33 cellular contexts compared by ENCODE assay signal in genomic region chr9:133891741-133892140, GRCh38.
"Had no signal": no experiment of that assay in that cellular context is flagged by ENCODE, and none has a peak within 500 bp of the region (broad histone marks: within the 10 kb centered on the region; RNA-seq: fewer than 3 reads in every experiment).

No MANE protein-coding gene starts in this region.

- H3K9me3 Mint-ChIP-seq: activated CD4-positive, alpha-beta memory T cell treated with anti-CD3 and anti-CD28 coated beads for 36 hours; activated CD4-positive, alpha-beta T cell treated with anti-CD3 and anti-CD28 coated beads, Interleukin-2, amount 10 ng/mL, durations not matched to agents 24 days and 14 days; activated naive CD4-positive, alpha-beta T cell treated with anti-CD3 and anti-CD28 coated beads for 36 hours; activated naive CD4-positive, alpha-beta T cell treated with anti-CD3 and anti-CD28 coated beads, Interleukin-2, amount 50 U/mL, for 24 hours; activated naive CD8-positive, alpha-beta T cell treated with anti-CD3 and anti-CD28 coated beads for 36 hours; activated naive CD8-positive, alpha-beta T cell treated with anti-CD3 and anti-CD28 coated beads, Interleukin-2, amount 50 U/mL, for 24 hours; activated T-helper 1 cell treated with anti-CD3 and anti-CD28 coated beads, Interleukin-12 subunit alpha, Interleukin-12 subunit beta, Interleukin-2, Interleukin-4 antibody, amounts not matched to agents 30 ng/mL and 10 ng/mL and 1 ng/mL, durations not matched to agents 14 hours and 24 hours and 36 hours; activated T-helper 2 cell treated with anti-CD3 and anti-CD28 coated beads, Interferon-gamma antibody, Interleukin-2, Interleukin-4, amounts not matched to agents 10 μg/mL and 5 μg/mL and 100 μg/mL, durations not matched to agents 14 hours and 24 hours and 36 hours; central memory CD8-positive, alpha-beta T cell; T-helper 2 cell treated with Interferon-gamma antibody and Interleukin-4, amounts not matched to agents 5 μg/mL and 100 μg/mL, for 36 hours had no signal

- DNase-seq: activated CD4-positive, alpha-beta memory T cell treated with anti-CD3 and anti-CD28 coated beads for 36 hours; activated CD4-positive, alpha-beta T cell treated with anti-CD3 and anti-CD28 coated beads for 36 hours; activated CD4-positive, alpha-beta T cell treated with anti-CD3 and anti-CD28 coated beads, Interleukin-2, amount 10 ng/mL, durations not matched to agents 24 days and 14 days; activated CD4-positive, CD25-positive, alpha-beta regulatory T cell; activated CD4-positive, CD25-positive, alpha-beta regulatory T cell treated with anti-CD3 and anti-CD28 coated beads, Interleukin-2, amount 50 U/mL, for 72 hours; activated CD8-positive, alpha-beta memory T cell treated with anti-CD3 and anti-CD28 coated beads, Interleukin-2, amount 10 ng/mL, durations not matched to agents 7 days and 5 days; activated CD8-positive, alpha-beta memory T cell treated with anti-CD3 and anti-CD28 coated beads, Interleukin-2, amount 50 U/mL, for 4 hours; activated CD8-positive, alpha-beta T cell treated with anti-CD3 and anti-CD28 coated beads, Interleukin-2, amount 10 ng/mL, durations not matched to agents 7 days and 5 days; activated effector memory CD4-positive, alpha-beta T cell treated with anti-CD3 and anti-CD28 coated beads, Interleukin-2, amount 50 U/mL, for 16 hours; activated naive CD4-positive, alpha-beta T cell treated with anti-CD3 and anti-CD28 coated beads for 36 hours; activated naive CD8-positive, alpha-beta T cell treated with anti-CD3 and anti-CD28 coated beads for 36 hours; activated naive CD8-positive, alpha-beta T cell treated with anti-CD3 and anti-CD28 coated beads, Interleukin-2, amount 50 U/mL, for 24 hours; activated T-cell treated with anti-CD3 and anti-CD28 coated beads, Interleukin-2, amount 50 U/mL, for 1 hour; activated T-cell treated with anti-CD3 and anti-CD28 coated beads, Interleukin-2, amount 50 U/mL, for 48 hours; adrenal gland; amygdala; dorsolateral prefrontal cortex; effector memory CD4-positive, alpha-beta T cell; endodermal cell; foreskin fibroblast; head of caudate nucleus; T-helper 1 cell; T-helper 17 cell; T1000 had no signal

- H3K27ac Mint-ChIP-seq: activated CD4-positive, alpha-beta memory T cell treated with anti-CD3 and anti-CD28 coated beads for 36 hours; activated CD4-positive, alpha-beta T cell treated with anti-CD3 and anti-CD28 coated beads for 36 hours; activated CD4-positive, alpha-beta T cell treated with anti-CD3 and anti-CD28 coated beads, Interleukin-2, amount 10 ng/mL, durations not matched to agents 24 days and 14 days; activated CD8-positive, alpha-beta memory T cell treated with anti-CD3 and anti-CD28 coated beads, Interleukin-2, amount 10 ng/mL, durations not matched to agents 7 days and 5 days; activated CD8-positive, alpha-beta T cell treated with anti-CD3 and anti-CD28 coated beads, Interleukin-2, amount 10 ng/mL, durations not matched to agents 7 days and 5 days; activated naive CD4-positive, alpha-beta T cell treated with anti-CD3 and anti-CD28 coated beads for 36 hours; activated naive CD4-positive, alpha-beta T cell treated with anti-CD3 and anti-CD28 coated beads, Interleukin-2, amount 50 U/mL, for 24 hours; activated naive CD8-positive, alpha-beta T cell treated with anti-CD3 and anti-CD28 coated beads for 36 hours; activated naive CD8-positive, alpha-beta T cell treated with anti-CD3 and anti-CD28 coated beads, Interleukin-2, amount 50 U/mL, for 24 hours; activated T-helper 1 cell treated with anti-CD3 and anti-CD28 coated beads, Interleukin-12 subunit alpha, Interleukin-12 subunit beta, Interleukin-2, Interleukin-4 antibody, amounts not matched to agents 30 ng/mL and 10 ng/mL and 1 ng/mL, durations not matched to agents 14 hours and 24 hours and 36 hours; activated T-helper 2 cell treated with anti-CD3 and anti-CD28 coated beads, Interferon-gamma antibody, Interleukin-2, Interleukin-4, amounts not matched to agents 10 μg/mL and 5 μg/mL and 100 μg/mL, durations not matched to agents 14 hours and 24 hours and 36 hours; T-helper 17 cell; T-helper 2 cell treated with Interferon-gamma antibody and Interleukin-4, amounts not matched to agents 5 μg/mL and 100 μg/mL, for 36 hours had no signal

- H3K27me3 Mint-ChIP-seq: activated CD4-positive, alpha-beta memory T cell treated with anti-CD3 and anti-CD28 coated beads for 36 hours; activated CD4-positive, alpha-beta T cell treated with anti-CD3 and anti-CD28 coated beads for 36 hours; activated CD4-positive, alpha-beta T cell treated with anti-CD3 and anti-CD28 coated beads, Interleukin-2, amount 10 ng/mL, durations not matched to agents 24 days and 14 days; activated CD8-positive, alpha-beta memory T cell treated with anti-CD3 and anti-CD28 coated beads, Interleukin-2, amount 10 ng/mL, durations not matched to agents 7 days and 5 days; activated naive CD4-positive, alpha-beta T cell treated with anti-CD3 and anti-CD28 coated beads, Interleukin-2, amount 50 U/mL, for 24 hours; activated naive CD8-positive, alpha-beta T cell treated with anti-CD3 and anti-CD28 coated beads for 36 hours; activated naive CD8-positive, alpha-beta T cell treated with anti-CD3 and anti-CD28 coated beads, Interleukin-2, amount 50 U/mL, for 24 hours; central memory CD8-positive, alpha-beta T cell; T-helper 17 cell had no signal

- H3K36me3 Mint-ChIP-seq: activated CD4-positive, alpha-beta memory T cell treated with anti-CD3 and anti-CD28 coated beads for 36 hours; activated CD8-positive, alpha-beta memory T cell treated with anti-CD3 and anti-CD28 coated beads, Interleukin-2, amount 10 ng/mL, durations not matched to agents 7 days and 5 days; activated naive CD4-positive, alpha-beta T cell treated with anti-CD3 and anti-CD28 coated beads, Interleukin-2, amount 50 U/mL, for 24 hours; activated naive CD8-positive, alpha-beta T cell treated with anti-CD3 and anti-CD28 coated beads for 36 hours had no signal

- ATAC-seq: activated CD4-positive, alpha-beta T cell treated with anti-CD3 and anti-CD28 coated beads for 36 hours; activated CD8-positive, alpha-beta memory T cell treated with anti-CD3 and anti-CD28 coated beads, Interleukin-2, amount 10 ng/mL, durations not matched to agents 7 days and 5 days; activated CD8-positive, alpha-beta T cell treated with anti-CD3 and anti-CD28 coated beads, Interleukin-2, amount 10 ng/mL, durations not matched to agents 7 days and 5 days; activated naive CD8-positive, alpha-beta T cell treated with anti-CD3 and anti-CD28 coated beads, Interleukin-2, amount 50 U/mL, for 24 hours; esophagus mucosa; T-helper 17 cell had no signal

- H3K4me1 Mint-ChIP-seq: activated CD4-positive, alpha-beta T cell treated with anti-CD3 and anti-CD28 coated beads for 36 hours; activated CD4-positive, alpha-beta T cell treated with anti-CD3 and anti-CD28 coated beads, Interleukin-2, amount 10 ng/mL, durations not matched to agents 24 days and 14 days; activated CD8-positive, alpha-beta memory T cell treated with anti-CD3 and anti-CD28 coated beads, Interleukin-2, amount 10 ng/mL, durations not matched to agents 7 days and 5 days; activated naive CD4-positive, alpha-beta T cell treated with anti-CD3 and anti-CD28 coated beads, Interleukin-2, amount 50 U/mL, for 24 hours; activated naive CD8-positive, alpha-beta T cell treated with anti-CD3 and anti-CD28 coated beads for 36 hours; activated naive CD8-positive, alpha-beta T cell treated with anti-CD3 and anti-CD28 coated beads, Interleukin-2, amount 50 U/mL, for 24 hours; central memory CD8-positive, alpha-beta T cell; T-helper 17 cell had no signal

- H3K4me3 Mint-ChIP-seq: activated CD4-positive, alpha-beta memory T cell treated with anti-CD3 and anti-CD28 coated beads for 36 hours; activated CD4-positive, alpha-beta T cell treated with anti-CD3 and anti-CD28 coated beads for 36 hours; activated CD4-positive, alpha-beta T cell treated with anti-CD3 and anti-CD28 coated beads, Interleukin-2, amount 10 ng/mL, durations not matched to agents 24 days and 14 days; activated CD8-positive, alpha-beta memory T cell treated with anti-CD3 and anti-CD28 coated beads, Interleukin-2, amount 10 ng/mL, durations not matched to agents 7 days and 5 days; activated CD8-positive, alpha-beta T cell treated with anti-CD3 and anti-CD28 coated beads, Interleukin-2, amount 10 ng/mL, durations not matched to agents 7 days and 5 days; activated naive CD4-positive, alpha-beta T cell treated with anti-CD3 and anti-CD28 coated beads for 36 hours; activated naive CD4-positive, alpha-beta T cell treated with anti-CD3 and anti-CD28 coated beads, Interleukin-2, amount 50 U/mL, for 24 hours; activated naive CD8-positive, alpha-beta T cell treated with anti-CD3 and anti-CD28 coated beads for 36 hours; activated naive CD8-positive, alpha-beta T cell treated with anti-CD3 and anti-CD28 coated beads, Interleukin-2, amount 50 U/mL, for 24 hours; activated T-helper 1 cell treated with anti-CD3 and anti-CD28 coated beads, Interleukin-12 subunit alpha, Interleukin-12 subunit beta, Interleukin-2, Interleukin-4 antibody, amounts not matched to agents 30 ng/mL and 10 ng/mL and 1 ng/mL, durations not matched to agents 14 hours and 24 hours and 36 hours; brain; central memory CD8-positive, alpha-beta T cell; endodermal cell; T-helper 17 cell; T-helper 2 cell treated with Interferon-gamma antibody and Interleukin-4, amounts not matched to agents 5 μg/mL and 100 μg/mL, for 36 hours had no signal

- H3K27ac ChIP-seq: adrenal gland, ascending aorta, colonic mucosa, dorsolateral prefrontal cortex had no signal
